Comparison of ENCODE assay signal across 19 cellular contexts in genomic region chr12:18552829-18553228, GRCh38.
DNase-seq lines count a peak whose midpoint lies in the region; TF ChIP-seq lines count a peak whose summit lies in the region.
"Had no signal": no experiment of that assay in that cellular context is flagged by ENCODE, and none has a peak within 500 bp of the region (broad histone marks: within the 10 kb centered on the region; RNA-seq: fewer than 3 reads in every experiment).

No MANE protein-coding gene starts in this region.

- no peak overlapping the region for H3K27ac ChIP-seq in C4-2B
- no peak overlapping the region for H3K27ac ChIP-seq in OCI-LY3 (ENCODE audit: low read length)
- H3K27ac ChIP-seq: BLaER1 treated with 17β-estradiol and CSF1 and Interleukin-3, amounts not matched to agents 10 nM and 100 nM had no signal

- H3K36me3 Mint-ChIP-seq in HFFc6 (ENCODE audit: low read depth) = no peaks in the 10 kb centered on the region

- DNase-seq in HFFc6 = no peak
- DNase-seq in fibroblast of villous mesenchyme (ENCODE audit: low read depth) = no peak
- no peak for DNase-seq in Kasumi-1 (lab: John Stamatoyannopoulos, UW)
- no peak for DNase-seq in NOMO-1 treated with dmso at 0.1 percent for 144 hours (lab: John Stamatoyannopoulos, UW; ENCODE audit: unreplicated experiment)
- DNase-seq in foreskin fibroblast = no peak
- DNase-seq in superior temporal gyrus (ENCODE audit: extremely low spot score) = no peak
- DNase-seq: activated CD4-positive, CD25-positive, alpha-beta regulatory T cell; activated CD8-positive, alpha-beta memory T cell treated with anti-CD3 and anti-CD28 coated beads for 24 hours; DMS79 treated with DMSO at 0.1 percent for 48 hours; HCEC 1CT; NCI-H187; right cardiac atrium; stimulated activated naive CD8-positive, alpha-beta T cell treated with anti-CD3 and anti-CD28 coated beads, Interleukin-15, Interleukin-2, amounts not matched to agents 100 U/mL and 50 U/mL, for 24 hours; T-helper 2 cell; trophoblast cell had no signal

- H3K79me2 ChIP-seq in OCI-LY3 (ENCODE audit: low read length) = no peaks in the 10 kb centered on the region

- H3K4me3 ChIP-seq in OCI-LY3 (ENCODE audit: low read length) (no peak overlapping the region), fibroblast of villous mesenchyme (ENCODE audit: low read depth, low read length) (no peak overlapping the region), foreskin fibroblast (ENCODE audit: low read depth in 1 of 2, low read length in 2 of 2) (no peak overlapping the region)
- H3K4me3 ChIP-seq: BLaER1 treated with 17β-estradiol and CSF1 and Interleukin-3, amounts not matched to agents 10 nM and 100 nM had no signal

- H3K9me3 Mint-ChIP-seq in HFFc6 = no peaks in the 10 kb centered on the region

- H3K36me3 ChIP-seq in OCI-LY3 (replicated peaks; ENCODE audit: low read depth, low read length) = no peaks in the 10 kb centered on the region
- H3K36me3 ChIP-seq: BLaER1 treated with 17β-estradiol and CSF1 and Interleukin-3, amounts not matched to agents 10 nM and 100 nM had no signal

- H3K4me2 ChIP-seq in OCI-LY3 (ENCODE audit: low read length) = no peak overlapping the region
- H3K4me2 ChIP-seq: BLaER1 treated with 17β-estradiol and CSF1 and Interleukin-3, amounts not matched to agents 10 nM and 100 nM had no signal

- no peak overlapping the region for H3K9ac ChIP-seq in OCI-LY3 (ENCODE audit: low read length)
- H3K9ac ChIP-seq: BLaER1 treated with 17β-estradiol and CSF1 and Interleukin-3, amounts not matched to agents 10 nM and 100 nM had no signal

- H3K4me1 ChIP-seq in OCI-LY3 (ENCODE audit: low read length) = no peaks in the 10 kb centered on the region
- H3K4me1 ChIP-seq: BLaER1 treated with 17β-estradiol and CSF1 and Interleukin-3, amounts not matched to agents 10 nM and 100 nM had no signal

- no peaks in the 10 kb centered on the region for H4K20me1 ChIP-seq in OCI-LY3 (ENCODE audit: insufficient read depth, low read length)
- H4K20me1 ChIP-seq: BLaER1 treated with 17β-estradiol and CSF1 and Interleukin-3, amounts not matched to agents 10 nM and 100 nM had no signal

- H3K27me3 ChIP-seq in OCI-LY3 (ENCODE audit: low read depth, low read length) = no peaks in the 10 kb centered on the region
- H3K27me3 ChIP-seq: BLaER1 treated with 17β-estradiol and CSF1 and Interleukin-3, amounts not matched to agents 10 nM and 100 nM had no signal

- H3K4me3 Mint-ChIP-seq in HFFc6 = no peak overlapping the region
- H3K4me3 Mint-ChIP-seq: central memory CD8-positive, alpha-beta T cell had no signal

- peaks cover 1% of the 10 kb centered on the region; the same call in 1 of the 2 replicates for H3K27me3 Mint-ChIP-seq in HFFc6 (ENCODE audit: insufficient read depth)
- H3K27me3 Mint-ChIP-seq: central memory CD8-positive, alpha-beta T cell had no signal

- H3K9me3 ChIP-seq in OCI-LY3 (ENCODE audit: insufficient read depth, low read length) = no peaks in the 10 kb centered on the region
- H3K9me3 ChIP-seq: BLaER1 treated with 17β-estradiol and CSF1 and Interleukin-3, amounts not matched to agents 10 nM and 100 nM had no signal

- peak; percentile 48 for TF ChIP-seq CTCF in C4-2B (conservative IDR thresholded peaks at IDR 0.05)
- TF ChIP-seq CTCF in HFFc6 (IDR thresholded peaks at IDR 0.05) = peak; percentile 51
- peak; percentile 23; the same call in 1 of the 2 replicates for TF ChIP-seq CTCF in OCI-LY3 (IDR thresholded peaks at IDR 0.05; ENCODE audit: low read depth, low read length)
- TF ChIP-seq CTCF in fibroblast of villous mesenchyme (IDR thresholded peaks at IDR 0.05; ENCODE audit: insufficient read depth, low read depth, low read length) = peak; percentile 16
- TF ChIP-seq CTCF in foreskin fibroblast (IDR thresholded peaks at IDR 0.05; ENCODE audit: low read depth, low read length) = no peak

- H2AFZ ChIP-seq in OCI-LY3 (ENCODE audit: low read depth, low read length) = no peak overlapping the region

- H3K27ac Mint-ChIP-seq in HFFc6 = no peak overlapping the region

- H3K4me1 Mint-ChIP-seq in HFFc6 (ENCODE audit: low read depth) = peaks cover 13% of the 10 kb centered on the region
- H3K4me1 Mint-ChIP-seq: central memory CD8-positive, alpha-beta T cell had no signal
